In the genomic region with DNA sequence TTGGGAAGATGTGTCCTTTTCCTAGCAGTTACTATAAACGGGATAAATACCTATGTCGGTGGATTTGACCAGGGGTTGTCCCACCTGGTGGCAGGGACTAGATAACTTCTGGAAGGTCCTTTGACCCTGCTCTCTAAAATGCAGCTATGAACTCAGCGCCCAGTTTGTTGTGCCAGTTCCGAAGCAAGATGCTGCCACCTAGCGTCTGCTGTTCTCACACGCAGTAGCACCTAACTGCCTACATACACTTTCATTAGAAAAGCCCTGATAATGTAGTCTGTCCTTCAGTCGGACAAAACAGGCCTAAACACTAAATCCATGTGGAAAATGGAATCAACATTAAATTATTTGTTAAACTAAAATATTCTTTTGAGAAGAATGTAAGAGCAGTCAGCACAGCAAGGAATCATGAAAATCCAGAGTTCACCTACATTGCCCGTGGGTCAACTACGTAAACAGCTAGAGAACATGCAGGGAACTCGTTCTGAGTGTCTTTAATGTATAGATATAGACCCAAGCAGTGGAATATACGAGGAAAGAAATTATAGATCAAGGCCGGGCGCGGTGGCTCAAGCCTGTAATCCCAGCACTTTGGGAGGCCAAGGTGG, we compare ENCODE assay signal across 8 cellular contexts. TPM values are rescaled to one million over a fixed set of nuclear protein-coding genes. Genes with fewer than 3 reads are reported as not detected.
A peak's percentile ranks its signal among the peaks of the same experiment; 100 is the strongest.
DNase-seq lines count a peak whose midpoint lies in the region; ATAC-seq, FAIRE-seq and TF ChIP-seq lines count a peak whose summit lies in the region.

No MANE protein-coding gene starts in this region.

- H3K4me1 ChIP-seq in HAP-1 (peaks cover 4% of the 10 kb centered on the region), HepG2 (ENCODE audit: insufficient read depth, low read length) (0 out of 2 replicates have a peak, but pooled peaks cover 2% of the 10 kb centered on the region)

- POLR2A ChIA-PET in HepG2 (lab: Yijun Ruan, JAX), result no interaction called here

- 37% methylated on average over 14 of the region's 14 CpGs for WGBS in HepG2 (ENCODE audit: low lambda C conversion rate)

- no peaks in the 10 kb centered on the region for H3K79me2 ChIP-seq in HepG2 (ENCODE audit: insufficient read depth, low read length)

- no peak overlapping the region for H3K27ac Mint-ChIP-seq in chondrocyte (ENCODE audit: unreplicated experiment)

- H4K20me1 ChIP-seq in HepG2 (ENCODE audit: insufficient read depth, low read length), result no peaks in the 10 kb centered on the region

- TF ChIP-seq POLR2A in HepG2 (IDR thresholded peaks at IDR 0.05; ENCODE audit: insufficient read depth in 1 of 2, low read depth in 2 of 2, low read length in 2 of 2), result no peak

- DNase-seq in CD1c-positive myeloid dendritic cell (ENCODE audit: extremely low spot score), result peak; percentile 72
- peak; percentile 38 to 82 for DNase-seq in HAP-1 (ENCODE audit: low spot score in 2 of 2)
- DNase-seq in NCI-H460 (ENCODE audit: extremely low read depth, low read depth), result peak; percentile 60
- DNase-seq in activated CD4-positive, alpha-beta T cell treated with anti-CD3 and anti-CD28 coated beads for 24 hours (ENCODE audit: low read depth in 2 of 2), result peak; percentile 58 to 63
- DNase-seq in chondrocyte (ENCODE audit: low spot score), result no peak
- DNase-seq in HepG2 (ENCODE audit: low spot score), result peak; percentile 59
- DNase-seq in stimulated activated CD4-positive, alpha-beta T cell treated with anti-CD3 and anti-CD28 coated beads, Interleukin-4, amount 100 ng/mL, for 48 hours (ENCODE audit: low read depth in 2 of 2), result peak; percentile 53 to 67

- no peak for TF ChIP-seq EP300 in HepG2 (IDR thresholded peaks at IDR 0.05; ENCODE audit: low read depth in 2 of 2, low read length in 2 of 2)
- no peak for TF ChIP-seq EP300 in HepG2 (CRISPR knock-in tag; IDR thresholded peaks at IDR 0.05; ENCODE audit: borderline replicate concordance)

- no peak overlapping the region for H3K4me2 ChIP-seq in HepG2 (ENCODE audit: low read depth, low read length)

- H3K27me3 ChIP-seq in HAP-1 (ENCODE audit: low read depth) (no peaks in the 10 kb centered on the region), HepG2 (ENCODE audit: control insufficient read depth in 1 of 2, insufficient read depth in 2 of 2, low read length in 2 of 2) (no peaks in the 10 kb centered on the region)

- H3K4me3 ChIP-seq in HAP-1, result no peak overlapping the region
- no peak overlapping the region for H3K4me3 ChIP-seq in HepG2 (replicated peaks in 1 of 3; ENCODE audit: insufficient read depth in 1 of 3, low read depth in 2 of 3, low read length in 3 of 3)

- intact Hi-C loops in HepG2 (cut with micrococcal nuclease; ENCODE audit: unreplicated experiment), result loop anchor here (1.0 to 2.0 kb wide), 2 partner anchors 149 to 504 kb away; no protein-coding TSS in a partner anchor

- H3K36me3 Mint-ChIP-seq in chondrocyte (ENCODE audit: low read depth), result peaks cover 5% of the 10 kb centered on the region

- H3K9me3 Mint-ChIP-seq in chondrocyte (ENCODE audit: low read depth), result no peaks in the 10 kb centered on the region

- no peak overlapping the region for H3K9ac ChIP-seq in HepG2 (ENCODE audit: insufficient read depth, low read depth, low read length)

- H3K4me1 Mint-ChIP-seq in chondrocyte (ENCODE audit: low read depth), result no peaks in the 10 kb centered on the region

- no peaks in the 10 kb centered on the region for H3K36me3 ChIP-seq in HAP-1 (replicated peaks)
- H3K36me3 ChIP-seq in HepG2 (replicated peaks in 1 of 2; ENCODE audit: control insufficient read depth in 1 of 2, insufficient read depth in 2 of 2, low read length in 2 of 2), result no peaks in the 10 kb centered on the region

- peak; percentile 96 for TF ChIP-seq CTCF in chondrocyte (IDR thresholded peaks at IDR 0.05)
- TF ChIP-seq CTCF in HepG2 (CRISPR knock-in tag; IDR thresholded peaks at IDR 0.05), result peak; percentile 91

- peak; percentile 72 for TF ChIP-seq RAD21 in HepG2 (CRISPR knock-in tag; IDR thresholded peaks at IDR 0.05)

- in situ Hi-C loops in HAP-1 (cut with MboI; ENCODE audit: low sequenced_read_pairs) (no loop called here), HepG2 (cut with HindIII; ENCODE audit: extremely low pct_ligation_motif_present, low pct_unique_long_range_greater_than_20kb) (loop anchor here (10.0 kb wide), 2 partner anchors 149 to 509 kb away; no protein-coding TSS in a partner anchor)

- H3K9me3 ChIP-seq in HAP-1 (no peaks in the 10 kb centered on the region), HepG2 (ENCODE audit: low read length) (no peaks in the 10 kb centered on the region)

- ATAC-seq in HepG2 (peak; percentile 92), GM19328 (IDR thresholded peaks at IDR 0.05; ENCODE audit: unreplicated experiment) (no peak)

- H3K27me3 Mint-ChIP-seq in chondrocyte (ENCODE audit: low read depth), result no peaks in the 10 kb centered on the region

- no peak overlapping the region for H2AFZ ChIP-seq in HepG2 (ENCODE audit: low read length)

- peak; percentile 86 for FAIRE-seq in HepG2 (lab: Jason Lieb, UNC)

- CTCF ChIA-PET in HepG2 (lab: Yijun Ruan, JAX; ENCODE audit: low intra/inter-chr PET ratio, low total read pairs), result interaction anchor here (1.6 to 2.4 kb wide), 2 partner anchors 490 to 504 kb away, joined by 5 to 27 read pairs; no protein-coding TSS in a partner anchor

- BruUV-seq in HepG2 (replicated peaks; lab: Mats Ljungman, UMichigan), result no TSS peak

- H3K4me3 Mint-ChIP-seq in chondrocyte (ENCODE audit: unreplicated experiment), result no peak overlapping the region

- no peak overlapping the region for H3K27ac ChIP-seq in HepG2 (ENCODE audit: extremely low read length, insufficient read depth, low read length)

TF ChIP-seq in HepG2, 621 proteins besides CTCF, POLR2A, EP300 and RAD21:
- TF ChIP-seq SMC3 (IDR thresholded peaks at IDR 0.05; ENCODE audit: low read length) (peak; percentile 67; the same call in 1 of the 2 replicates), PITX1 (CRISPR knock-in tag; IDR thresholded peaks at IDR 0.05) (no peak), KLF16 (CRISPR knock-in tag; IDR thresholded peaks at IDR 0.05) (no peak), XRCC5 (optimal IDR thresholded peaks at IDR 0.05; ENCODE audit: low read length) (peak; percentile 55), STAG1 (CRISPR knock-in tag; IDR thresholded peaks at IDR 0.05) (peak; percentile 87), HOXA9 (CRISPR knock-in tag; IDR thresholded peaks at IDR 0.05; ENCODE audit: borderline replicate concordance) (no peak)
- TF ChIP-seq, protein P1, sequence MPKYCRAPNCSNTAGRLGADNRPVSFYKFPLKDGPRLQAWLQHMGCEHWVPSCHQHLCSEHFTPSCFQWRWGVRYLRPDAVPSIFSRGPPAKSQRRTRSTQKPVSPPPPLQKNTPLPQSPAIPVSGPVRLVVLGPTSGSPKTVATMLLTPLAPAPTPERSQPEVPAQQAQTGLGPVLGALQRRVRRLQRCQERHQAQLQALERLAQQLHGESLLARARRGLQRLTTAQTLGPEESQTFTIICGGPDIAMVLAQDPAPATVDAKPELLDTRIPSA (CRISPR knock-in tag; IDR thresholded peaks at IDR 0.05; ENCODE audit: borderline replicate concordance), result no peak

RNA-seq across cellular contexts. Expression of a gene that starts 51.1 kb away (rescaled TPM):
- 4.2 and 4.9 TPM in 2 replicates for total RNA-seq in NCI-H460 (2014; rRNA removed; shearing (Covaris generic))
- polyA plus RNA-seq in NCI-H460 (2014; cell fraction: nucleus; rRNA removed), result 4.0 and 5.2 TPM in 2 replicates
- total RNA-seq in chondrocyte (0.48 to 0.82 TPM (median 0.82 TPM) in 3 replicates), HepG2 (2016; rRNA removed; fragmentation: Illumina TruSeq; extraction: Trizol) (0.20 TPM in 1 of 2 replicates, not detected in the other)
- total RNA-seq in HepG2 (2016; cell fraction: cytosol; rRNA removed; fragmentation: Illumina TruSeq; extraction: Trizol; ENCODE audit: low read depth), result not detected in 2 replicates
- 0.09 and 0.12 TPM in 2 replicates for total RNA-seq in HepG2 (2016; cell fraction: insoluble cytoplasmic fraction; rRNA removed; fragmentation: Illumina TruSeq; extraction: Trizol)
- not detected in 2 replicates for total RNA-seq in HepG2 (2016; cell fraction: membrane; rRNA removed; fragmentation: Illumina TruSeq; extraction: Trizol)
- 0.40 and 0.47 TPM in 2 replicates for total RNA-seq in HepG2 (2016; cell fraction: nucleus; rRNA removed; fragmentation: Illumina TruSeq; extraction: Trizol)
- polyA plus RNA-seq in HepG2 (2011; rRNA removed), result 0.09 and 0.16 TPM in 2 replicates
- polyA plus RNA-seq in HepG2 (2011; cell fraction: cytosol; rRNA removed), result 0.03 and 0.04 TPM in 2 replicates
- polyA plus RNA-seq in HepG2 (2011; cell fraction: nucleus; rRNA removed), result 0.17 and 0.29 TPM in 2 replicates
- 0.19 and 0.21 TPM in 2 replicates for polyA plus RNA-seq in HepG2 (2012)
- polyA plus RNA-seq in HepG2 (2016; cell fraction: cytosol; fragmentation: Illumina TruSeq; extraction: Trizol; ENCODE audit: low read depth), result not detected in 2 replicates
- polyA plus RNA-seq in HepG2 (2016; cell fraction: insoluble cytoplasmic fraction; fragmentation: Illumina TruSeq; extraction: Trizol; ENCODE audit: low read depth), result not detected in 2 replicates
- not detected in 2 replicates for polyA plus RNA-seq in HepG2 (2016; cell fraction: membrane; fragmentation: Illumina TruSeq; extraction: Trizol; ENCODE audit: low read depth)
- 0.55 TPM in 1 of 2 replicates, not detected in the other for polyA plus RNA-seq in HepG2 (2016; cell fraction: nucleus; fragmentation: Illumina TruSeq; extraction: Trizol; ENCODE audit: insufficient read depth, low read depth)
- 0.10 TPM in 1 of 2 replicates, not detected in the other for polyA minus RNA-seq in HepG2 (2011; rRNA and poly(A)+ RNA removed; ENCODE audit: low replicate concordance)
- not detected in 2 replicates for polyA minus RNA-seq in HepG2 (2011; cell fraction: cytosol; rRNA and poly(A)+ RNA removed)
- polyA minus RNA-seq in HepG2 (2011; cell fraction: nucleus; rRNA and poly(A)+ RNA removed), result 0.64 and 0.75 TPM in 2 replicates
